13 cellular contexts compared by ENCODE assay signal in genomic region chr2:218081063-218081462, GRCh38. TPM values are rescaled to one million over a fixed set of nuclear protein-coding genes. Genes with fewer than 3 reads are reported as not detected.
DNase-seq lines count a peak whose midpoint lies in the region; ATAC-seq, FAIRE-seq and TF ChIP-seq lines count a peak whose summit lies in the region.
"Had no signal": no experiment of that assay in that cellular context is flagged by ENCODE, and none has a peak within 500 bp of the region (broad histone marks: within the 10 kb centered on the region; RNA-seq: fewer than 3 reads in every experiment).

No MANE protein-coding gene starts in this region.

- DNase-seq in right atrium auricular region (ENCODE audit: low spot score) (peak; percentile 34), heart right ventricle (no peak), MM.1S (peak; percentile 53), RWPE1 (ENCODE audit: low spot score) (no peak), D721Med (ENCODE audit: insufficient read length, low spot score) (no peak), C1 segment of cervical spinal cord (lab: John Stamatoyannopoulos, UW) (no peak)
- DNase-seq in effector CD4-positive, alpha-beta T cell: no peak
- DNase-seq: activated CD4-positive, alpha-beta T cell treated with anti-CD3 and anti-CD28 coated beads, Interleukin-2, amount 10 ng/mL, durations not matched to agents 7 days and 5 days; GF-D8; midbrain; NK-92 treated with Interleukin-12 subunit alpha and Interleukin-12 subunit beta, amount 100 ng/mL, for 24 hours had no signal

- H2AFZ ChIP-seq in MM.1S (ENCODE audit: low read length): no peak overlapping the region

- no peaks in the 10 kb centered on the region for H3K4me1 ChIP-seq in right atrium auricular region
- peaks cover 0 to 4% (median 0%) of the 10 kb centered on the region in 9 donors for H3K4me1 ChIP-seq in heart right ventricle
- H3K4me1 ChIP-seq in MM.1S (ENCODE audit: low read length): peaks cover 12% of the 10 kb centered on the region

- H4K20me1 ChIP-seq in MM.1S (ENCODE audit: insufficient read depth, low read length): no peaks in the 10 kb centered on the region

- no peak overlapping the region for H3K9ac ChIP-seq in MM.1S (ENCODE audit: low read length)

- intact Hi-C loops in heart right ventricle (cut with DNase I): no loop called here

- no peaks in the 10 kb centered on the region for H3K27me3 ChIP-seq in right atrium auricular region
- peaks cover 0 to 10% (median 0%) of the 10 kb centered on the region in 7 donors for H3K27me3 ChIP-seq in heart right ventricle
- no peaks in the 10 kb centered on the region for H3K27me3 ChIP-seq in MM.1S (replicated peaks; ENCODE audit: insufficient read depth, low read length)

- no peaks in the 10 kb centered on the region for H3K9me2 ChIP-seq in MM.1S (replicated peaks; ENCODE audit: insufficient read depth, low read length)

- H3K36me3 ChIP-seq in right atrium auricular region (no peaks in the 10 kb centered on the region), heart right ventricle (no peaks in the 10 kb centered on the region), MM.1S (replicated peaks; ENCODE audit: insufficient read depth, low read length) (no peaks in the 10 kb centered on the region)

- H3K4me2 ChIP-seq in MM.1S (ENCODE audit: low read depth, low read length): peak overlapping the region; percentile 35; the same call in 1 of the 2 replicates

- H3K4me3 ChIP-seq in right atrium auricular region (no peak overlapping the region), heart right ventricle (no peak overlapping the region), MM.1S (ENCODE audit: low read length) (no peak overlapping the region)

- ATAC-seq in heart right ventricle (no peak), HG02870 (IDR thresholded peaks at IDR 0.05; ENCODE audit: unreplicated experiment) (peak; percentile 91)

- H3K9me3 ChIP-seq in right atrium auricular region (no peaks in the 10 kb centered on the region), heart right ventricle (peaks cover 0 to 10% (median under 1%) of the 10 kb centered on the region in 11 donors), MM.1S (replicated peaks; ENCODE audit: insufficient read depth, low read length) (no peaks in the 10 kb centered on the region)

- H3K27ac ChIP-seq in right atrium auricular region (no peak overlapping the region), heart right ventricle (no peak overlapping the region), MM.1S (ENCODE audit: low read length) (peak overlapping the region; percentile 15; the same call in 1 of the 2 replicates), RWPE1 (no peak overlapping the region)
- H3K27ac ChIP-seq: 22Rv1 had no signal

- POLR2A ChIA-PET in RWPE1 (lab: Yijun Ruan, JAX; ENCODE audit: low non-redundant PET): no interaction called here

- 84 to 95% methylated on average over 2 of the region's 2 CpGs for WGBS in heart right ventricle, 2 donors

- CTCF ChIA-PET in RWPE1 (lab: Yijun Ruan, JAX): interaction anchor here (1.6 kb wide), 1 partner anchor 295 kb away, joined by 6 read pairs; no protein-coding TSS in a partner anchor

- TF ChIP-seq CTCF in right atrium auricular region (IDR thresholded peaks at IDR 0.05) (no peak), heart right ventricle (IDR thresholded peaks at IDR 0.05) (no peak), MM.1S (IDR thresholded peaks at IDR 0.05; ENCODE audit: low read length) (no peak), RWPE1 (conservative IDR thresholded peaks at IDR 0.05; ENCODE audit: low read depth) (no peak), D721Med (IDR thresholded peaks at IDR 0.05; ENCODE audit: insufficient read depth, missing control alignments) (no peak)

- no peak for FAIRE-seq in D721Med (lab: Jason Lieb, UNC)

- H3F3A ChIP-seq in MM.1S (ENCODE audit: insufficient read depth, low read length): no peaks in the 10 kb centered on the region

- H3K79me2 ChIP-seq in MM.1S (ENCODE audit: low read length): no peaks in the 10 kb centered on the region

RNA-seq across cellular contexts. Expression of gene RUFY4, which starts 12.0 kb away (rescaled TPM):
- total RNA-seq in right atrium auricular region: under 1 TPM in 1 of 2 donors, not detected in 1; 0.12 TPM
- total RNA-seq in heart right ventricle: under 1 TPM in 1 of 10 donors, not detected in 9; 0.21 TPM
- not detected for polyA plus RNA-seq in heart right ventricle

RNA-seq across cellular contexts. Expression of gene CXCR2, which starts 44.8 kb away (rescaled TPM):
- total RNA-seq in right atrium auricular region (under 1 TPM; 0.35 to 0.59 TPM), heart right ventricle (1 to 10 TPM in 1 of 10 donors, under 1 TPM in 9; 0.39 to 2.7 (median 0.72) TPM)
- under 1 TPM; 0.07 to 0.22 TPM for polyA plus RNA-seq in heart right ventricle

Comparison
In these comparisons a context has a peak if more than half of its experiments do, and no peak if none do; other contexts are left out.
1. DNase-seq: peak in right atrium auricular region (single experiment) and MM.1S (single experiment); none in heart right ventricle (0 of 2), RWPE1 (single experiment), effector CD4-positive, alpha-beta T cell (single experiment), D721Med (single experiment) and C1 segment of cervical spinal cord (0 of 14).